ENCODE assay signal across 9 cellular contexts in genomic region chrX:107777536-107777832, GRCh38. TPM values are rescaled to one million over a fixed set of nuclear protein-coding genes. Genes with fewer than 3 reads are reported as not detected.
A peak's percentile ranks its signal among the peaks of the same experiment; 100 is the strongest.
DNase-seq lines count a peak whose midpoint lies in the region; ATAC-seq, FAIRE-seq and TF ChIP-seq lines count a peak whose summit lies in the region.
"Had no signal": no experiment of that assay in that cellular context is flagged by ENCODE, and none has a peak within 500 bp of the region (broad histone marks: within the 10 kb centered on the region; RNA-seq: fewer than 3 reads in every experiment).

Gene NCBP2L, plus strand, starts transcription at chrX:107777733. Its CDS starts 16,488 bp downstream, at chrX:107794221.

- no peak for DNase-seq in activated CD4-positive, alpha-beta T cell treated with anti-CD3 and anti-CD28 coated beads, Interleukin-2, amount 10 ng/mL, durations not matched to agents 7 days and 5 days
- no peak for DNase-seq in activated CD4-positive, alpha-beta T cell treated with anti-CD3 and anti-CD28 coated beads for 48 hours
- DNase-seq in adipocyte (ENCODE audit: low read depth) (no peak), keratinocyte (ENCODE audit: low read depth, low spot score) (no peak), testis (no peak), NCI-H2029 (lab: John Stamatoyannopoulos, UW) (no peak)

- intact Hi-C loops in testis (cut with DNase I; ENCODE audit: low total_unique reads) = loop anchor here (10.0 kb wide), 2 partner anchors 63 to 103 kb away; no protein-coding TSS in a partner anchor

- H3K4me3 Mint-ChIP-seq in activated CD4-positive, alpha-beta T cell treated with anti-CD3 and anti-CD28 coated beads, Interleukin-2, amount 10 ng/mL, durations not matched to agents 7 days and 5 days = peak within 1 kb of the TSS; percentile 78

- H2AFZ ChIP-seq in keratinocyte (ENCODE audit: control insufficient read depth, low read length) = peak within 1 kb of the TSS; percentile 52

- WGBS in testis, 2 donors = 38 to 42% methylated on average over 2 to 6 of the region's 6 CpGs

- peaks cover 4% of the 10 kb centered on the region for H3K9me3 ChIP-seq in adipocyte (ENCODE audit: control insufficient read depth, low read length)
- no peaks in the 10 kb centered on the region for H3K9me3 ChIP-seq in keratinocyte (ENCODE audit: control insufficient read depth, low read depth, low read length)
- no peaks in the 10 kb centered on the region for H3K9me3 ChIP-seq in testis

- CTCF ChIA-PET in activated CD4-positive, alpha-beta T cell treated with anti-CD3 and anti-CD28 coated beads, Interleukin-2, amount 10 ng/mL, durations not matched to agents 7 days and 5 days (lab: Charles Lee) = interaction anchor here (0.7 to 3.6 kb wide), 16 partner anchors 9 to 317 kb away, joined by 3 to 35 read pairs (median 4); partner anchors contain the start of gene PRPS1

- peaks cover 12% of the 10 kb centered on the region for H3K4me1 Mint-ChIP-seq in activated CD4-positive, alpha-beta T cell treated with anti-CD3 and anti-CD28 coated beads, Interleukin-2, amount 10 ng/mL, durations not matched to agents 7 days and 5 days

- dilution Hi-C loops in keratinocyte (cut with MboI; ENCODE audit: extremely low pct_ligation_motif_present, low sequenced_read_pairs) = no loop called here

- no peaks in the 10 kb centered on the region for H3K79me2 ChIP-seq in keratinocyte (ENCODE audit: control insufficient read depth, insufficient read depth, low read length)

- peaks cover 12% of the 10 kb centered on the region for H3K4me1 ChIP-seq in adipocyte (ENCODE audit: control insufficient read depth, insufficient read depth, low read length)
- peaks cover 6% of the 10 kb centered on the region for H3K4me1 ChIP-seq in keratinocyte (ENCODE audit: control insufficient read depth, extremely low read depth, insufficient read depth, low read length)
- no peaks in the 10 kb centered on the region for H3K4me1 ChIP-seq in testis

- no peaks in the 10 kb centered on the region for H3K9me3 Mint-ChIP-seq in activated CD4-positive, alpha-beta T cell treated with anti-CD3 and anti-CD28 coated beads, Interleukin-2, amount 10 ng/mL, durations not matched to agents 7 days and 5 days

- TF ChIP-seq POLR2A in testis (IDR thresholded peaks at IDR 0.05) = no peak

- ATAC-seq in HG02981 (IDR thresholded peaks at IDR 0.05; ENCODE audit: unreplicated experiment) (no peak), HG03045 (IDR thresholded peaks at IDR 0.05; ENCODE audit: unreplicated experiment) (no peak)

- FAIRE-seq in keratinocyte (lab: Jason Lieb, UNC) = no peak

- no peaks in the 10 kb centered on the region for H3K36me3 ChIP-seq in adipocyte (ENCODE audit: control insufficient read depth, insufficient read depth, low read length, severe bottlenecking)
- no peaks in the 10 kb centered on the region for H3K36me3 ChIP-seq in keratinocyte (ENCODE audit: control insufficient read depth in 2 of 2, extremely low read depth in 1 of 2, insufficient read depth in 2 of 2, low read length in 2 of 2)
- no peaks in the 10 kb centered on the region for H3K36me3 ChIP-seq in testis (ENCODE audit: low read depth, missing control alignments)

- peaks cover 27% of the 10 kb centered on the region for H3K27me3 ChIP-seq in adipocyte (replicated peaks; ENCODE audit: control insufficient read depth, insufficient read depth, low read length)
- peaks cover 8% of the 10 kb centered on the region for H3K27me3 ChIP-seq in keratinocyte (ENCODE audit: control insufficient read depth, extremely low read depth, insufficient read depth, low read length)
- no peaks in the 10 kb centered on the region for H3K27me3 ChIP-seq in testis

- H3K4me2 ChIP-seq in keratinocyte (ENCODE audit: control insufficient read depth, extremely low read depth, insufficient read depth, low read depth, low read length) = peak within 1 kb of the TSS; percentile 74

- H3K9me1 ChIP-seq in keratinocyte (ENCODE audit: control insufficient read depth, extremely low read depth, insufficient read depth, low read length) = no peaks in the 10 kb centered on the region

- H3K27me3 Mint-ChIP-seq in activated CD4-positive, alpha-beta T cell treated with anti-CD3 and anti-CD28 coated beads, Interleukin-2, amount 10 ng/mL, durations not matched to agents 7 days and 5 days = peaks cover 6% of the 10 kb centered on the region

- POLR2A ChIA-PET in activated CD4-positive, alpha-beta T cell treated with anti-CD3 and anti-CD28 coated beads, Interleukin-2, amount 10 ng/mL, durations not matched to agents 7 days and 5 days (lab: Charles Lee) = no interaction called here

- H3K36me3 Mint-ChIP-seq in activated CD4-positive, alpha-beta T cell treated with anti-CD3 and anti-CD28 coated beads, Interleukin-2, amount 10 ng/mL, durations not matched to agents 7 days and 5 days (ENCODE audit: low read depth) = no peaks in the 10 kb centered on the region

- peak within 1 kb of the TSS; percentile 73 for H3K27ac Mint-ChIP-seq in activated CD4-positive, alpha-beta T cell treated with anti-CD3 and anti-CD28 coated beads, Interleukin-2, amount 10 ng/mL, durations not matched to agents 7 days and 5 days

- H3K9ac ChIP-seq in adipocyte (ENCODE audit: low read length) = peak within 1 kb of the TSS; percentile 84
- peak within 1 kb of the TSS; percentile 62 for H3K9ac ChIP-seq in keratinocyte (ENCODE audit: control insufficient read depth, extremely low read depth, insufficient read depth, low read length)

- no peak for TF ChIP-seq CTCF in keratinocyte (optimal IDR thresholded peaks at IDR 0.05 in 1 of 3, IDR thresholded peaks at IDR 0.05 in 1 of 3, conservative IDR thresholded peaks at IDR 0.05 in 1 of 3; ENCODE audit: extremely low read depth in 1 of 3, insufficient read depth in 2 of 3, low read length in 3 of 3)
- TF ChIP-seq CTCF in testis (IDR thresholded peaks at IDR 0.05) = no peak

- H4K20me1 ChIP-seq in keratinocyte (ENCODE audit: control insufficient read depth, extremely low read depth, insufficient read depth, low read length) = no peaks in the 10 kb centered on the region

- H3K4me3 ChIP-seq in adipocyte (ENCODE audit: low read length) = peak within 1 kb of the TSS; percentile 80
- H3K4me3 ChIP-seq in keratinocyte (ENCODE audit: control insufficient read depth in 2 of 3, extremely low read depth in 1 of 3, insufficient read depth in 2 of 3, low read depth in 1 of 3, low read length in 3 of 3) = peak within 1 kb of the TSS in 2 of 3 experiments; percentile 43 to 47
- peak within 1 kb of the TSS; percentile 46 to 61 for H3K4me3 ChIP-seq in testis

- H3K27ac ChIP-seq in keratinocyte (ENCODE audit: control insufficient read depth, insufficient read depth, low read length) = no peak within 1 kb of the TSS
- H3K27ac ChIP-seq in testis = peak within 1 kb of the TSS in 1 of 2 donors; percentile 75

RNA-seq across cellular contexts. Expression of gene NCBP2L, which starts in this region (rescaled TPM):
- total RNA-seq in activated CD4-positive, alpha-beta T cell treated with anti-CD3 and anti-CD28 coated beads, Interleukin-2, amount 10 ng/mL, durations not matched to agents 7 days and 5 days = not detected
- polyA plus RNA-seq in keratinocyte (not detected in 3 replicates), testis (ENCODE audit: insufficient read depth, low read depth, low replicate concordance) (4.5 TPM)
- polyA plus RNA-seq in keratinocyte (2011; ENCODE audit: low read depth) = not detected
- not detected in 2 replicates for polyA plus RNA-seq in keratinocyte (2011; cell fraction: cytosol; rRNA removed)
- not detected in 2 replicates for polyA plus RNA-seq in keratinocyte (2011; cell fraction: nucleus; rRNA removed)
- polyA plus RNA-seq in keratinocyte (2012; ENCODE audit: low replicate concordance) = not detected in 2 replicates
- not detected in 3 replicates for polyA minus RNA-seq in keratinocyte
- not detected for polyA minus RNA-seq in keratinocyte (2011; cell fraction: cytosol; rRNA and poly(A)+ RNA removed)
- not detected in 2 replicates for polyA minus RNA-seq in keratinocyte (2011; cell fraction: nucleus; rRNA and poly(A)+ RNA removed)
- total RNA-seq in testis = not detected
- total RNA-seq: myocyte had no signal
